Comparison of ENCODE assay signal across 22 cellular contexts in the genomic region with DNA sequence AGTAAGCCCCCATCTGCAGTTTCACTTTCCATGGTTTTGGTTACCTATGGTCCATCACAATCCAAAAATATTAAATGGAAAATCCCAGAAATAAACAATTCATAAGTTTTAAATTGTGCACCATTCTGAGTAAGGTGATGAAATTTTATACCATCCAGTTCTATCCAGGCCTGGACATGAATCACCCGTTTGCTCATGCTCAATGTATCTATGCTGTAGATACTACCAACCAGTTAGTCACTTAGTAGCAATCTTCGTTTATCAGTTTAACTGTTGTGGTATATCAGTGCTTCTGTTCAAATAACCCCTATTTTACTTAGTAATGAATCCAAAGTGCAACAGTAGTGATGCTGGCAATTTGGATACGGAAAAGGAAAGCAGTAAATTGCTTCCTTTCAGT.
"Had no signal": no experiment of that assay in that cellular context is flagged by ENCODE, and none has a peak within 500 bp of the region (broad histone marks: within the 10 kb centered on the region; RNA-seq: fewer than 3 reads in every experiment).

No MANE protein-coding gene starts in this region.

- H3K27me3 ChIP-seq: body of pancreas, gastroesophageal sphincter, heart right ventricle, sigmoid colon, stomach, suprapubic skin, tibial nerve had no signal

- DNase-seq: activated CD4-positive, alpha-beta T cell treated with anti-CD3 and anti-CD28 coated beads, Interleukin-2, amount 10 ng/mL, durations not matched to agents 7 days and 5 days; activated CD4-positive, CD25-positive, alpha-beta regulatory T cell treated with anti-CD3 and anti-CD28 coated beads, Interleukin-2, amount 50 U/mL, for 72 hours; activated CD8-positive, alpha-beta T cell treated with anti-CD3 and anti-CD28 coated beads for 36 hours; activated gamma-delta T cell; activated naive CD4-positive, alpha-beta T cell treated with anti-CD3 and anti-CD28 coated beads, Interleukin-2, amount 50 U/mL, for 16 hours; activated naive CD8-positive, alpha-beta T cell treated with anti-CD3 and anti-CD28 coated beads, Interleukin-2, amount 50 U/mL, for 24 hours; anterior cingulate cortex; body of pancreas; effector memory CD4-positive, alpha-beta T cell; heart right ventricle; left colon; retina; sigmoid colon; stimulated activated CD4-positive, alpha-beta T cell treated with anti-CD3 and anti-CD28 coated beads, Interleukin-15, amount 100 ng/mL, for 24 hours; stomach had no signal

- H3K4me2 ChIP-seq: smooth muscle cell had no signal

- H3K4me3 ChIP-seq: body of pancreas, gastroesophageal sphincter, heart right ventricle, sigmoid colon, smooth muscle cell, stomach, suprapubic skin, tibial nerve had no signal

- H3K4me1 ChIP-seq: body of pancreas, gastroesophageal sphincter, stomach, suprapubic skin, tibial nerve had no signal

- ATAC-seq: activated CD8-positive, alpha-beta T cell treated with anti-CD3 and anti-CD28 coated beads for 36 hours; activated naive CD8-positive, alpha-beta T cell treated with anti-CD3 and anti-CD28 coated beads, Interleukin-2, amount 50 U/mL, for 24 hours; body of pancreas; esophagus mucosa; gastroesophageal sphincter; heart right ventricle; left colon; natural killer cell treated with Interleukin-12 subunit alpha and Interleukin-12 subunit beta and Interleukin-15 and Interleukin-18, amount 100 ng/mL, for 72 hours; stimulated activated memory B cell treated with anti-CD40 and anti-IgM and Interleukin-4, amounts not matched to agents 10 μg/mL and 1 μg/mL and 100 μg/mL, for 72 hours had no signal

- H3K36me3 ChIP-seq: gastroesophageal sphincter, heart right ventricle, sigmoid colon, stomach, suprapubic skin, tibial nerve had no signal

- H3K9me3 ChIP-seq: body of pancreas, gastroesophageal sphincter, sigmoid colon, stomach, suprapubic skin, tibial nerve had no signal

- H3K27ac ChIP-seq: body of pancreas, gastroesophageal sphincter, heart right ventricle, sigmoid colon, stomach, suprapubic skin, tibial nerve had no signal
